ENCODE assay signal across 8 cellular contexts in genomic region chr4:159101983-159102622, GRCh38. TPM values are rescaled to one million over a fixed set of nuclear protein-coding genes. Genes with fewer than 3 reads are reported as not detected.
DNase-seq lines count a peak whose midpoint lies in the region; ATAC-seq and TF ChIP-seq lines count a peak whose summit lies in the region.

No MANE protein-coding gene starts in this region.

- no peaks in the 10 kb centered on the region for H3K36me3 ChIP-seq in OCI-LY1 (ENCODE audit: insufficient read depth, low read length)
- no peaks in the 10 kb centered on the region for H3K36me3 ChIP-seq in effector memory CD4-positive, alpha-beta T cell (ENCODE audit: control insufficient read depth, insufficient read depth, low read length)

- H3K4me1 ChIP-seq in OCI-LY1 (ENCODE audit: insufficient read depth, low read length, severe bottlenecking), result peaks cover 15% of the 10 kb centered on the region
- H3K4me1 ChIP-seq in effector memory CD4-positive, alpha-beta T cell (ENCODE audit: control insufficient read depth, insufficient read depth, low read length, poor library complexity, severe bottlenecking), result peaks cover 5% of the 10 kb centered on the region

- no peaks in the 10 kb centered on the region for H3K79me2 ChIP-seq in OCI-LY1 (ENCODE audit: insufficient read depth, low read length)

- peak overlapping the region; percentile 87 for H3K4me2 ChIP-seq in OCI-LY1 (ENCODE audit: low read length)

- no peak for DNase-seq in CD4-positive, alpha-beta T cell
- no peak for DNase-seq in effector memory CD4-positive, alpha-beta T cell
- DNase-seq in neural crest cell (ENCODE audit: low read depth, low spot score) (no peak), DMS114 treated with DMSO at 0.1 percent for 48 hours (lab: John Stamatoyannopoulos, UW; ENCODE audit: unreplicated experiment) (no peak), NCI-H1417 treated with DMSO at 0.1 percent for 48 hours (lab: John Stamatoyannopoulos, UW) (no peak)

- POLR2A ChIA-PET in CD4-positive, alpha-beta T cell (lab: Charles Lee), result no interaction called here

- no peak overlapping the region for H3K9ac ChIP-seq in OCI-LY1 (ENCODE audit: low read length)

- CTCF ChIA-PET in CD4-positive, alpha-beta T cell (lab: Charles Lee), result no interaction called here

- H3K27me3 Mint-ChIP-seq in CD4-positive, alpha-beta T cell, result no peaks in the 10 kb centered on the region
- H3K27me3 Mint-ChIP-seq in neural crest cell (ENCODE audit: low read depth), result peaks cover 33% of the 10 kb centered on the region

- ATAC-seq in CD4-positive, alpha-beta T cell (ENCODE audit: poor library complexity), result no peak
- ATAC-seq in HG02973 (IDR thresholded peaks at IDR 0.05; ENCODE audit: unreplicated experiment), result no peak
- ATAC-seq in HG03135 (IDR thresholded peaks at IDR 0.05; ENCODE audit: unreplicated experiment), result no peak

- H4K20me1 ChIP-seq in OCI-LY1 (ENCODE audit: insufficient read depth, low read length), result no peaks in the 10 kb centered on the region

- H3F3A ChIP-seq in OCI-LY1 (ENCODE audit: insufficient read depth, low read length), result no peaks in the 10 kb centered on the region

- H3K27ac ChIP-seq in CD4-positive, alpha-beta T cell (ENCODE audit: low read depth, low read length), result no peak overlapping the region
- H3K27ac ChIP-seq in OCI-LY1 (ENCODE audit: low read depth, low read length, poor library complexity, severe bottlenecking), result no peak overlapping the region
- peak overlapping the region; percentile 78 for H3K27ac ChIP-seq in effector memory CD4-positive, alpha-beta T cell (ENCODE audit: insufficient read depth, low read length, poor library complexity, severe bottlenecking)

- no peaks in the 10 kb centered on the region for H3K27me3 ChIP-seq in CD4-positive, alpha-beta T cell (ENCODE audit: control insufficient read depth, insufficient read depth, low read length)
- no peaks in the 10 kb centered on the region for H3K27me3 ChIP-seq in OCI-LY1 (ENCODE audit: insufficient read depth, low read length)
- no peaks in the 10 kb centered on the region for H3K27me3 ChIP-seq in effector memory CD4-positive, alpha-beta T cell (replicated peaks; ENCODE audit: control insufficient read depth, insufficient read depth, low read length, poor library complexity, severe bottlenecking)

- peaks cover 6% of the 10 kb centered on the region for H3K36me3 Mint-ChIP-seq in CD4-positive, alpha-beta T cell (ENCODE audit: low read depth)
- H3K36me3 Mint-ChIP-seq in neural crest cell (ENCODE audit: low read depth), result no peaks in the 10 kb centered on the region

- no peak for TF ChIP-seq CTCF in CD4-positive, alpha-beta T cell (IDR thresholded peaks at IDR 0.05)
- no peak for TF ChIP-seq CTCF in OCI-LY1 (IDR thresholded peaks at IDR 0.05; ENCODE audit: low read length)
- no peak for TF ChIP-seq CTCF in neural crest cell (conservative IDR thresholded peaks at IDR 0.05)

- H3K4me3 Mint-ChIP-seq in CD4-positive, alpha-beta T cell, result peak overlapping the region; percentile 89
- peak overlapping the region; percentile 91 for H3K4me3 Mint-ChIP-seq in neural crest cell

- H2AFZ ChIP-seq in OCI-LY1 (ENCODE audit: low read length), result no peak overlapping the region

- peak overlapping the region; percentile 88 for H3K27ac Mint-ChIP-seq in CD4-positive, alpha-beta T cell
- H3K27ac Mint-ChIP-seq in neural crest cell (ENCODE audit: unreplicated experiment), result peak overlapping the region; percentile 68

- no peaks in the 10 kb centered on the region for H3K9me3 ChIP-seq in CD4-positive, alpha-beta T cell (ENCODE audit: control insufficient read depth, low read length)
- H3K9me3 ChIP-seq in OCI-LY1 (ENCODE audit: low read length), result no peaks in the 10 kb centered on the region
- no peaks in the 10 kb centered on the region for H3K9me3 ChIP-seq in effector memory CD4-positive, alpha-beta T cell (ENCODE audit: control insufficient read depth, low read length)

- H3K4me1 Mint-ChIP-seq in CD4-positive, alpha-beta T cell (ENCODE audit: low read depth), result peaks cover 42% of the 10 kb centered on the region
- peaks cover 34% of the 10 kb centered on the region for H3K4me1 Mint-ChIP-seq in neural crest cell

- intact Hi-C loops in CD4-positive, alpha-beta T cell (cut with DNase I, micrococcal nuclease), result loop anchor here (5.0 to 10.0 kb wide), 5 partner anchors 73 to 430 kb away; partner anchors contain the start of genes C4orf46 (in 2 of the 2), ETFDH (in 2 of the 2) and PPID (in 1 of the 2)

- H3K9me2 ChIP-seq in OCI-LY1 (ENCODE audit: low read depth, low read length), result no peaks in the 10 kb centered on the region

- no peaks in the 10 kb centered on the region for H3K9me3 Mint-ChIP-seq in CD4-positive, alpha-beta T cell
- no peaks in the 10 kb centered on the region for H3K9me3 Mint-ChIP-seq in neural crest cell

- peak overlapping the region; percentile 79 for H3K4me3 ChIP-seq in OCI-LY1 (ENCODE audit: low read depth, low read length, poor library complexity, severe bottlenecking)
- H3K4me3 ChIP-seq in effector memory CD4-positive, alpha-beta T cell (ENCODE audit: insufficient read depth, low read depth, low read length, poor library complexity, severe bottlenecking), result peak overlapping the region; percentile 65

RNA-seq across cellular contexts. Expression of gene RAPGEF2, which starts 0.8 kb away (rescaled TPM):
- 10 to 100 TPM; 25.6 to 26.4 TPM for total RNA-seq in CD4-positive, alpha-beta T cell
- 44.2 and 49.9 TPM in 2 replicates for total RNA-seq in neural crest cell
